ENCODE assay signal across 10 cellular contexts in genomic region chr1:115463347-115463746, GRCh38.
DNase-seq lines count a peak whose midpoint lies in the region; TF ChIP-seq lines count a peak whose summit lies in the region.
"Had no signal": no experiment of that assay in that cellular context is flagged by ENCODE, and none has a peak within 500 bp of the region (broad histone marks: within the 10 kb centered on the region; RNA-seq: fewer than 3 reads in every experiment).

No MANE protein-coding gene starts in this region.

- DNase-seq in DMS79 treated with DMSO at 0.1 percent for 48 hours (lab: John Stamatoyannopoulos, UW) (peak; percentile 46), DMS79 (lab: John Stamatoyannopoulos, UW) (no peak), NCI-H146 treated with DMSO at 0.1 percent for 48 hours (lab: John Stamatoyannopoulos, UW; ENCODE audit: unreplicated experiment) (peak; percentile 16), mammary epithelial cell (peak; percentile 25), DMS114 treated with DMSO at 0.1 percent for 48 hours (lab: John Stamatoyannopoulos, UW; ENCODE audit: unreplicated experiment) (no peak), UCSD-AML1 (lab: John Stamatoyannopoulos, UW; ENCODE audit: unreplicated experiment) (no peak), esophagus squamous epithelium (lab: John Stamatoyannopoulos, UW) (no peak)
- DNase-seq: 8988T, T-cell had no signal

- H3K27ac ChIP-seq in mammary epithelial cell (ENCODE audit: insufficient read depth, low read depth, low read length) (no peak overlapping the region), parathyroid adenoma (no peak overlapping the region), esophagus squamous epithelium (no peak overlapping the region)

- H2AFZ ChIP-seq in mammary epithelial cell (ENCODE audit: low read depth, low read length) (no peak overlapping the region), parathyroid adenoma (no peak overlapping the region)

- H3K4me1 ChIP-seq in mammary epithelial cell (ENCODE audit: insufficient read depth, low read length) (no peaks in the 10 kb centered on the region), parathyroid adenoma (peaks cover 13% of the 10 kb centered on the region), esophagus squamous epithelium (no peaks in the 10 kb centered on the region)

- intact Hi-C loops in mammary epithelial cell (cut with micrococcal nuclease) (loop anchor here (1.0 to 5.0 kb wide), 5 partner anchors 131 to 411 kb away; no protein-coding TSS in a partner anchor), esophagus squamous epithelium (cut with DNase I) (no loop called here)

- H3K79me2 ChIP-seq in mammary epithelial cell (ENCODE audit: insufficient read depth, low read length) (no peaks in the 10 kb centered on the region), parathyroid adenoma (no peaks in the 10 kb centered on the region)

- no TSS peak for BruUV-seq in mammary epithelial cell (replicated peaks; lab: Mats Ljungman, UMichigan)

- peak in 1 of 2 donors; percentile 70 for TF ChIP-seq CTCF in mammary epithelial cell (conservative IDR thresholded peaks at IDR 0.05 in 1 of 2, IDR thresholded peaks at IDR 0.05 in 1 of 2; ENCODE audit: extremely low read depth in 1 of 2, insufficient read depth in 1 of 2, low read depth in 1 of 2, low read length in 2 of 2)
- peak; percentile 54 for TF ChIP-seq CTCF in parathyroid adenoma (IDR thresholded peaks at IDR 0.05)
- peak in 1 of 6 experiments; percentile 49 for TF ChIP-seq CTCF in esophagus squamous epithelium (IDR thresholded peaks at IDR 0.05)

- no peaks in the 10 kb centered on the region for H3K9me3 ChIP-seq in mammary epithelial cell (replicated peaks; ENCODE audit: insufficient read depth, low read length)
- no peaks in the 10 kb centered on the region for H3K9me3 ChIP-seq in parathyroid adenoma (ENCODE audit: control insufficient read depth, low read length)
- H3K9me3 ChIP-seq in esophagus squamous epithelium, result no peaks in the 10 kb centered on the region

- in situ Hi-C loops in mammary epithelial cell (cut with MboI; ENCODE audit: low sequenced_read_pairs in 2 of 2), result loop anchor here (5.0 kb wide), 1 partner anchor 326 kb away; no protein-coding TSS in a partner anchor

- dilution Hi-C loops in mammary epithelial cell (cut with HindIII; ENCODE audit: low sequenced_read_pairs), result loop anchor here (25.0 kb wide), 1 partner anchor 326 kb away; no protein-coding TSS in a partner anchor

- H3K36me3 ChIP-seq in mammary epithelial cell (ENCODE audit: insufficient read depth, low read length) (no peaks in the 10 kb centered on the region), parathyroid adenoma (ENCODE audit: control insufficient read depth, insufficient read depth, low read length) (no peaks in the 10 kb centered on the region), esophagus squamous epithelium (no peaks in the 10 kb centered on the region)

- TF ChIP-seq POLR2A in esophagus squamous epithelium (IDR thresholded peaks at IDR 0.05), result no peak

- H3K9ac ChIP-seq in mammary epithelial cell (ENCODE audit: insufficient read depth, low read length), result no peak overlapping the region
- no peak overlapping the region for H3K9ac ChIP-seq in parathyroid adenoma

- no peaks in the 10 kb centered on the region for H4K20me1 ChIP-seq in mammary epithelial cell (ENCODE audit: insufficient read depth, low read length)

- H3K27me3 ChIP-seq in mammary epithelial cell (ENCODE audit: insufficient read depth, low read length) (no peaks in the 10 kb centered on the region), parathyroid adenoma (ENCODE audit: control insufficient read depth, insufficient read depth, low read length) (no peaks in the 10 kb centered on the region), esophagus squamous epithelium (peaks cover 0 to 11% (median 0%) of the 10 kb centered on the region in 4 donors)

- H3K4me2 ChIP-seq in mammary epithelial cell (ENCODE audit: insufficient read depth, low read depth, low read length), result no peak overlapping the region
- H3K4me2 ChIP-seq in parathyroid adenoma (ENCODE audit: low read length), result no peak overlapping the region

- H3K4me3 ChIP-seq in mammary epithelial cell (replicated peaks in 1 of 3; ENCODE audit: insufficient read depth in 1 of 3, low read depth in 2 of 3, low read length in 3 of 3) (no peak overlapping the region), parathyroid adenoma (ENCODE audit: low read depth, low read length) (no peak overlapping the region), esophagus squamous epithelium (no peak overlapping the region)

- CTCF ChIA-PET in mammary epithelial cell (lab: Charles Lee; ENCODE audit: low non-redundant PET), result interaction anchor here (0.6 to 0.7 kb wide), 3 partner anchors 156 to 325 kb away, joined by 3 to 21 read pairs (median 6); no protein-coding TSS in a partner anchor

Comparison
In these comparisons a context has a peak if more than half of its experiments do, and no peak if none do; other contexts are left out.
1. DNase-seq: peak in DMS79 treated with DMSO at 0.1 percent for 48 hours (single experiment), NCI-H146 treated with DMSO at 0.1 percent for 48 hours (single experiment) and mammary epithelial cell (single experiment); none in DMS79 (single experiment), DMS114 treated with DMSO at 0.1 percent for 48 hours (single experiment), UCSD-AML1 (single experiment) and esophagus squamous epithelium (single experiment).